1 cellular context compared by ENCODE assay signal in genomic region chr20:47252879-47253307, GRCh38.
TF ChIP-seq lines count a peak whose summit lies in the region.

No MANE protein-coding gene starts in this region.

TF ChIP-seq in WTC11, 78 proteins besides CTCF, POLR2A, EP300 and RAD21 (continued from another document):
- no peak for TF ChIP-seq STAT6 (CRISPR knock-in tag; conservative IDR thresholded peaks at IDR 0.05; ENCODE audit: low read depth)
- TF ChIP-seq GRHL2 (CRISPR knock-in tag; IDR thresholded peaks at IDR 0.05; ENCODE audit: insufficient replicate concordance, severe bottlenecking) = no peak
